ENCODE assay signal across 27 cellular contexts in genomic region chrX:80173261-80173660, GRCh38.
"Had no signal": no experiment of that assay in that cellular context is flagged by ENCODE, and none has a peak within 500 bp of the region (broad histone marks: within the 10 kb centered on the region; RNA-seq: fewer than 3 reads in every experiment).

No MANE protein-coding gene starts in this region.

- H3K9ac ChIP-seq: neural progenitor cell, parathyroid adenoma had no signal

- H3K4me1 ChIP-seq: neural progenitor cell, parathyroid adenoma, psoas muscle, right lobe of liver, sigmoid colon, suprapubic skin, thyroid gland, tibial nerve, upper lobe of right lung, uterus had no signal

- DNase-seq: naive B cell; naive thymus-derived CD8-positive, alpha-beta T cell; occipital lobe; ovary; posterior cingulate gyrus; psoas muscle; right cardiac atrium; right lobe of liver; sigmoid colon; small intestine; stimulated activated CD4-positive, alpha-beta T cell treated with anti-CD3 and anti-CD28 coated beads, Interleukin-15, amount 100 ng/mL, for 24 hours; stimulated activated CD4-positive, alpha-beta T cell treated with anti-CD3 and anti-CD28 coated beads, Interleukin-2, amount 100 ng/mL, for 24 hours; stimulated activated CD4-positive, alpha-beta T cell treated with anti-CD3 and anti-CD28 coated beads, Interleukin-2, amount 100 ng/mL, for 48 hours; stimulated activated CD4-positive, alpha-beta T cell treated with anti-CD3 and anti-CD28 coated beads, Interleukin-4, amount 100 ng/mL, for 24 hours; stimulated activated naive B cell treated with anti-CD40 and anti-IgM and Interleukin-4, amounts not matched to agents 10 μg/mL and 1 μg/mL and 100 μg/mL, for 72 hours; stimulated activated naive CD4-positive, alpha-beta T cell treated with Interleukin-2 at 50 U/mL for 16 hours; stimulated activated naive CD8-positive, alpha-beta T cell treated with anti-CD3 and anti-CD28 coated beads, Interleukin-15, amount 100 ng/mL, for 72 hours; substantia nigra; thyroid gland; upper lobe of right lung; uterus had no signal

- H3K9me3 ChIP-seq: ovary, psoas muscle, right lobe of liver, sigmoid colon, suprapubic skin, thoracic aorta, thyroid gland, tibial nerve, upper lobe of right lung, uterus had no signal

- H3K79me2 ChIP-seq: parathyroid adenoma had no signal

- H3K4me2 ChIP-seq: neural progenitor cell had no signal

- H3K4me3 ChIP-seq: neural progenitor cell, ovary, psoas muscle, right lobe of liver, sigmoid colon, suprapubic skin, thoracic aorta, thyroid gland, tibial nerve, upper lobe of right lung, uterus had no signal

- FAIRE-seq: small intestine had no signal

- ATAC-seq: naive thymus-derived CD8-positive, alpha-beta T cell; psoas muscle; right cardiac atrium; right lobe of liver; stimulated activated effector memory CD8-positive, alpha-beta T cell treated with anti-CD3 and anti-CD28 coated beads, Interleukin-12 subunit alpha, Interleukin-12 subunit beta, amount 100 ng/mL, for 72 hours; stimulated activated naive B cell treated with anti-CD40 and anti-IgM and Interleukin-4, amounts not matched to agents 10 μg/mL and 1 μg/mL and 100 μg/mL, for 72 hours; stimulated activated naive CD8-positive, alpha-beta T cell treated with anti-CD3 and anti-CD28 coated beads, Interleukin-15, amount 100 ng/mL, for 72 hours; upper lobe of right lung had no signal

- H3K36me3 ChIP-seq: neural progenitor cell, ovary, right lobe of liver, sigmoid colon, suprapubic skin, thoracic aorta, thyroid gland, tibial nerve, upper lobe of right lung, uterus had no signal

- H3K27ac ChIP-seq: neural progenitor cell, ovary, parathyroid adenoma, psoas muscle, right lobe of liver, sigmoid colon, suprapubic skin, thoracic aorta, thyroid gland, tibial nerve, upper lobe of right lung, uterus had no signal

- H2AFZ ChIP-seq: neural progenitor cell, parathyroid adenoma had no signal

- H3K27me3 ChIP-seq: neural progenitor cell, ovary, right lobe of liver, sigmoid colon, suprapubic skin, thyroid gland, tibial nerve, upper lobe of right lung, uterus had no signal
